7 cellular contexts compared by ENCODE assay signal in genomic region chr11:66408488-66409214, GRCh38. TPM values are rescaled to one million over a fixed set of nuclear protein-coding genes. Genes with fewer than 3 reads are reported as not detected.
DNase-seq lines count a peak whose midpoint lies in the region; ATAC-seq and TF ChIP-seq lines count a peak whose summit lies in the region.

No MANE protein-coding gene starts in this region.

- peak; percentile 90 for ATAC-seq in esophagus mucosa

- in situ Hi-C loops in GM13977 (cut with MboI; ENCODE audit: low pct_unique_long_range_greater_than_20kb, low sequenced_read_pairs, unreplicated experiment): loop anchor here (10.0 to 25.0 kb wide), 2 partner anchors 66 to 279 kb away; partner anchors contain the start of gene RBM4B

- peak overlapping the region; percentile 52 for H3K4me3 ChIP-seq in Jurkat, Clone E6-1 (ENCODE audit: low read length)
- H3K4me3 ChIP-seq in muscle layer of colon (ENCODE audit: low read depth in 1 of 2, low read length in 2 of 2): peak overlapping the region in 1 of 2 donors; percentile 62

- H3K9ac ChIP-seq in muscle layer of colon (ENCODE audit: low read length): no peak overlapping the region

- H3K4me1 ChIP-seq in muscle layer of colon (ENCODE audit: insufficient read depth, low read length): peaks cover 37% of the 10 kb centered on the region

- DNase-seq in GM13977 (ENCODE audit: low spot score): peak; percentile 97
- peak; percentile 90 for DNase-seq in Jurkat, Clone E6-1 (ENCODE audit: low read depth, low spot score)
- DNase-seq in OCI-M2 (lab: John Stamatoyannopoulos, UW; ENCODE audit: unreplicated experiment): peak; percentile 25
- peak; percentile 92 for DNase-seq in activated T-cell treated with anti-CD3 and anti-CD28 coated beads for 48 hours (ENCODE audit: low read depth)
- peak; percentile 75 to 90 for DNase-seq in stimulated activated CD8-positive, alpha-beta memory T cell treated with anti-CD3 and anti-CD28 coated beads, Interleukin-4, amount 100 ng/mL, for 4 hours (ENCODE audit: low read depth in 2 of 2, low spot score in 1 of 2)

- H3K27me3 ChIP-seq in muscle layer of colon (ENCODE audit: control insufficient read depth in 1 of 2, insufficient read depth in 2 of 2, low read length in 2 of 2): no peaks in the 10 kb centered on the region

- no peaks in the 10 kb centered on the region for H3K9me3 ChIP-seq in muscle layer of colon (ENCODE audit: low read length)

- H3K36me3 ChIP-seq in muscle layer of colon (ENCODE audit: insufficient read depth, low read length): no peaks in the 10 kb centered on the region

- H3K27ac ChIP-seq in muscle layer of colon (ENCODE audit: low read depth, low read length): peak overlapping the region; percentile 90

- peak; percentile 100 for TF ChIP-seq CTCF in GM13977 (IDR thresholded peaks at IDR 0.05; ENCODE audit: extremely low read depth, insufficient read depth, missing control alignments)

RNA-seq across cellular contexts. Expression of gene NPAS4, which starts 12.2 kb away (rescaled TPM):
- polyA plus RNA-seq in Jurkat, Clone E6-1 (2012; ENCODE audit: insufficient read depth, insufficient read length): 0.47 TPM
- not detected for total RNA-seq in esophagus mucosa

RNA-seq across cellular contexts. Expression of gene MRPL11, which starts 30.0 kb away (rescaled TPM):
- polyA plus RNA-seq in Jurkat, Clone E6-1 (2012; ENCODE audit: insufficient read depth, insufficient read length): 202 TPM
- total RNA-seq in esophagus mucosa: 66.4 TPM

RNA-seq across cellular contexts. Expression of gene SLC29A2, which starts 37.1 kb away (rescaled TPM):
- 8.8 TPM for polyA plus RNA-seq in Jurkat, Clone E6-1 (2012; ENCODE audit: insufficient read depth, insufficient read length)
- 3.6 TPM for total RNA-seq in esophagus mucosa

RNA-seq across cellular contexts. Expression of gene PELI3, which starts 58.1 kb away (rescaled TPM):
- polyA plus RNA-seq in Jurkat, Clone E6-1 (2012; ENCODE audit: insufficient read depth, insufficient read length): 5.3 TPM
- 3.7 TPM for total RNA-seq in esophagus mucosa

Comparison
In these comparisons a context has a peak if more than half of its experiments do, and no peak if none do; other contexts are left out.
1. DNase-seq: peak in every context shown above with its lines; median percentile 97 in GM13977; 92 in activated T-cell treated with anti-CD3 and anti-CD28 coated beads for 48 hours; 90 in Jurkat, Clone E6-1; 82 in stimulated activated CD8-positive, alpha-beta memory T cell treated with anti-CD3 and anti-CD28 coated beads, Interleukin-4, amount 100 ng/mL, for 4 hours; 25 in OCI-M2.